In genomic region chr2:62140785-62141740, GRCh38 we compare ENCODE assay signal across 13 cellular contexts.
DNase-seq lines count a peak whose midpoint lies in the region; ATAC-seq, FAIRE-seq and TF ChIP-seq lines count a peak whose summit lies in the region.
"Had no signal": no experiment of that assay in that cellular context is flagged by ENCODE, and none has a peak within 500 bp of the region (broad histone marks: within the 10 kb centered on the region; RNA-seq: fewer than 3 reads in every experiment).

No MANE protein-coding gene starts in this region.

- no peak overlapping the region for H2AFZ ChIP-seq in MM.1S (ENCODE audit: low read length)

- ATAC-seq in GM18907 (IDR thresholded peaks at IDR 0.05; ENCODE audit: unreplicated experiment), result peak; percentile 61
- peak; percentile 45 for ATAC-seq in HG02840 (IDR thresholded peaks at IDR 0.05; ENCODE audit: low FRiP score, unreplicated experiment)
- ATAC-seq: foreskin keratinocyte, mucosa of descending colon had no signal

- peak overlapping the region in 2 of 10 experiments; percentile 17 to 30; a peak in 2 of 20 replicates for H3K4me3 ChIP-seq in BLaER1 treated with 17β-estradiol and CSF1 and Interleukin-3, amounts not matched to agents 10 nM and 100 nM
- no peak overlapping the region for H3K4me3 ChIP-seq in MM.1S (ENCODE audit: low read length)
- H3K4me3 ChIP-seq: mucosa of descending colon had no signal

- no peaks in the 10 kb centered on the region for H3K9me2 ChIP-seq in MM.1S (replicated peaks; ENCODE audit: insufficient read depth, low read length)

- no peaks in the 10 kb centered on the region for H3K27me3 ChIP-seq in BLaER1 treated with 17β-estradiol and CSF1 and Interleukin-3, amounts not matched to agents 10 nM and 100 nM
- H3K27me3 ChIP-seq in MM.1S (replicated peaks; ENCODE audit: insufficient read depth, low read length), result no peaks in the 10 kb centered on the region
- H3K27me3 ChIP-seq: BE2C, foreskin keratinocyte had no signal

- peaks cover 9% of the 10 kb centered on the region for H3F3A ChIP-seq in MM.1S (ENCODE audit: insufficient read depth, low read length)

- DNase-seq in MM.1S, result peak; percentile 66
- DNase-seq in NCI-H2081 treated with DMSO at 0.1 percent for 48 hours (lab: John Stamatoyannopoulos, UW), result no peak
- DNase-seq in cortex of kidney (lab: John Stamatoyannopoulos, UW), result no peak
- no peak for DNase-seq in H54 (ENCODE audit: insufficient read length, low spot score)
- DNase-seq in COLO829 (ENCODE audit: low spot score), result no peak
- DNase-seq: activated CD4-positive, alpha-beta T cell treated with anti-CD3 and anti-CD28 coated beads, Interleukin-2, amount 50 U/mL, for 4 hours; BE2C; mucosa of descending colon had no signal

- no peak for TF ChIP-seq POLR2A in H54 (IDR thresholded peaks at IDR 0.05; ENCODE audit: low read depth, low read length)

- no peaks in the 10 kb centered on the region for H3K79me2 ChIP-seq in MM.1S (ENCODE audit: low read length)

- H3K9me3 ChIP-seq in BLaER1 treated with 17β-estradiol and CSF1 and Interleukin-3, amounts not matched to agents 10 nM and 100 nM (replicated peaks in 1 of 11), result peaks cover 0 to 13% (median 9%) of the 10 kb centered on the region in 11 experiments; a peak in 9 of 22 replicates
- no peaks in the 10 kb centered on the region for H3K9me3 ChIP-seq in MM.1S (replicated peaks; ENCODE audit: insufficient read depth, low read length)
- H3K9me3 ChIP-seq: BE2C, mucosa of descending colon had no signal

- no peaks in the 10 kb centered on the region for H4K20me1 ChIP-seq in BLaER1 treated with 17β-estradiol and CSF1 and Interleukin-3, amounts not matched to agents 10 nM and 100 nM
- no peaks in the 10 kb centered on the region for H4K20me1 ChIP-seq in MM.1S (ENCODE audit: insufficient read depth, low read length)

- peaks cover 52 to 100% (median 99%) of the 10 kb centered on the region in 10 experiments for H3K4me1 ChIP-seq in BLaER1 treated with 17β-estradiol and CSF1 and Interleukin-3, amounts not matched to agents 10 nM and 100 nM
- peaks cover 14% of the 10 kb centered on the region for H3K4me1 ChIP-seq in MM.1S (ENCODE audit: low read length)
- H3K4me1 ChIP-seq: BE2C, foreskin keratinocyte had no signal

- peaks cover 0 to 6% (median 3%) of the 10 kb centered on the region in 11 experiments; a peak in 8 of 22 replicates for H3K36me3 ChIP-seq in BLaER1 treated with 17β-estradiol and CSF1 and Interleukin-3, amounts not matched to agents 10 nM and 100 nM
- H3K36me3 ChIP-seq in MM.1S (replicated peaks; ENCODE audit: insufficient read depth, low read length), result no peaks in the 10 kb centered on the region
- H3K36me3 ChIP-seq: BE2C had no signal

- H3K4me2 ChIP-seq in BLaER1 treated with 17β-estradiol and CSF1 and Interleukin-3, amounts not matched to agents 10 nM and 100 nM, result peak overlapping the region; percentile 59 to 90 (median 74)
- peak overlapping the region; percentile 38 for H3K4me2 ChIP-seq in MM.1S (ENCODE audit: low read depth, low read length)

- no peak for FAIRE-seq in H54 (lab: Jason Lieb, UNC)
- FAIRE-seq: bronchial epithelial cell had no signal

- peak overlapping the region; percentile 27 to 91 (median 79); a peak in 21 of 22 replicates for H3K27ac ChIP-seq in BLaER1 treated with 17β-estradiol and CSF1 and Interleukin-3, amounts not matched to agents 10 nM and 100 nM
- H3K27ac ChIP-seq in MM.1S (ENCODE audit: low read length), result peak overlapping the region; percentile 15; the same call in 1 of the 2 replicates
- H3K27ac ChIP-seq: foreskin keratinocyte had no signal

- peak overlapping the region in 9 of 11 experiments; percentile 15 to 73 (median 60); a peak in 18 of 22 replicates for H3K9ac ChIP-seq in BLaER1 treated with 17β-estradiol and CSF1 and Interleukin-3, amounts not matched to agents 10 nM and 100 nM
- no peak overlapping the region for H3K9ac ChIP-seq in MM.1S (ENCODE audit: low read length)

- no peak for TF ChIP-seq CTCF in MM.1S (IDR thresholded peaks at IDR 0.05; ENCODE audit: low read length)
